8 cellular contexts compared by ENCODE assay signal in genomic region chr4:70927502-70928139, GRCh38. TPM values are rescaled to one million over a fixed set of nuclear protein-coding genes. Genes with fewer than 3 reads are reported as not detected.
DNase-seq lines count a peak whose midpoint lies in the region; ATAC-seq and TF ChIP-seq lines count a peak whose summit lies in the region.

No MANE protein-coding gene starts in this region.

- intact Hi-C loops in psoas muscle (cut with DNase I) (no loop called here), MCF 10A (cut with micrococcal nuclease) (no loop called here)

- peak overlapping the region; percentile 55 for H3K4me3 Mint-ChIP-seq in activated T-helper 17 cell treated with anti-CD3 and anti-CD28 coated beads, Interleukin-2, amount 50 U/mL, for 72 hours
- H3K4me3 Mint-ChIP-seq in MCF 10A (ENCODE audit: unreplicated experiment), result no peak overlapping the region

- no peaks in the 10 kb centered on the region for H3K9me3 Mint-ChIP-seq in activated T-helper 17 cell treated with anti-CD3 and anti-CD28 coated beads, Interleukin-2, amount 50 U/mL, for 72 hours
- no peaks in the 10 kb centered on the region for H3K9me3 Mint-ChIP-seq in MCF 10A (ENCODE audit: unreplicated experiment)

- H3K27ac ChIP-seq in psoas muscle (no peak overlapping the region), suprapubic skin (no peak overlapping the region)

- DNase-seq in Ammon's horn (ENCODE audit: low spot score), result peak; percentile 51
- DNase-seq in psoas muscle, result no peak
- no peak for DNase-seq in MCF 10A (ENCODE audit: unreplicated experiment)
- no peak for DNase-seq in HEK293T (ENCODE audit: extremely low spot score)
- DNase-seq in suprapubic skin (ENCODE audit: low spot score in 2 of 2), result no peak

- 80 to 88% (median 84%) methylated on average over 8 of the region's 8 CpGs for WGBS in psoas muscle, 3 donors
- 85% methylated on average over 8 of the region's 8 CpGs for WGBS in suprapubic skin

- H3K4me1 ChIP-seq in psoas muscle, result no peaks in the 10 kb centered on the region
- no peaks in the 10 kb centered on the region for H3K4me1 ChIP-seq in suprapubic skin

- no peak for TF ChIP-seq POLR2A in suprapubic skin (IDR thresholded peaks at IDR 0.05)

- H3K9me3 ChIP-seq in psoas muscle (no peaks in the 10 kb centered on the region), suprapubic skin (no peaks in the 10 kb centered on the region)

- no TSS peak for BruUV-seq in MCF 10A (replicated peaks; lab: Mats Ljungman, UMichigan)

- peak overlapping the region; percentile 70 for H3K27ac Mint-ChIP-seq in activated T-helper 17 cell treated with anti-CD3 and anti-CD28 coated beads, Interleukin-2, amount 50 U/mL, for 72 hours
- no peak overlapping the region for H3K27ac Mint-ChIP-seq in MCF 10A (ENCODE audit: low read depth, unreplicated experiment)

- H3K4me1 Mint-ChIP-seq in activated T-helper 17 cell treated with anti-CD3 and anti-CD28 coated beads, Interleukin-2, amount 50 U/mL, for 72 hours, result peaks cover 13% of the 10 kb centered on the region
- no peaks in the 10 kb centered on the region for H3K4me1 Mint-ChIP-seq in MCF 10A (ENCODE audit: insufficient read depth, unreplicated experiment)

- POLR2A ChIA-PET in MCF 10A (lab: Yijun Ruan, JAX) (no interaction called here), HEK293T (lab: Yijun Ruan, JAX) (interaction anchor here (0.6 kb wide), 1 partner anchor 88 kb away, joined by 3 read pairs; the partner anchor contains the start of gene GRSF1)

- H3K27me3 Mint-ChIP-seq in activated T-helper 17 cell treated with anti-CD3 and anti-CD28 coated beads, Interleukin-2, amount 50 U/mL, for 72 hours, result no peaks in the 10 kb centered on the region
- no peaks in the 10 kb centered on the region for H3K27me3 Mint-ChIP-seq in MCF 10A (ENCODE audit: insufficient read depth, unreplicated experiment)

- ATAC-seq in GM18907 (IDR thresholded peaks at IDR 0.05; ENCODE audit: unreplicated experiment), result peak; percentile 62
- ATAC-seq in HG03066 (IDR thresholded peaks at IDR 0.05; ENCODE audit: low read depth, unreplicated experiment), result peak; percentile 25
- peak; percentile 72 for ATAC-seq in activated T-helper 17 cell treated with anti-CD3 and anti-CD28 coated beads, Interleukin-2, amount 50 U/mL, for 72 hours (replicated peaks)
- ATAC-seq in psoas muscle, result no peak

- no peak overlapping the region for H3K4me3 ChIP-seq in psoas muscle
- H3K4me3 ChIP-seq in suprapubic skin, result no peak overlapping the region

- H3K27me3 ChIP-seq in psoas muscle (ENCODE audit: insufficient read depth in 3 of 3, low read length in 2 of 3) (no peaks in the 10 kb centered on the region), suprapubic skin (no peaks in the 10 kb centered on the region)

- no peaks in the 10 kb centered on the region for H3K36me3 ChIP-seq in psoas muscle (ENCODE audit: insufficient read depth in 1 of 2, low read depth in 1 of 2)
- peaks cover 5% of the 10 kb centered on the region for H3K36me3 ChIP-seq in suprapubic skin

- no peaks in the 10 kb centered on the region for H3K36me3 Mint-ChIP-seq in activated T-helper 17 cell treated with anti-CD3 and anti-CD28 coated beads, Interleukin-2, amount 50 U/mL, for 72 hours (ENCODE audit: low read depth)
- peaks cover 15% of the 10 kb centered on the region for H3K36me3 Mint-ChIP-seq in MCF 10A (ENCODE audit: insufficient read depth, unreplicated experiment)

- CTCF ChIA-PET in MCF 10A (lab: Yijun Ruan, JAX), result no interaction called here
- CTCF ChIA-PET in HEK293T (lab: Yijun Ruan, JAX), result interaction anchor here (0.6 kb wide), 1 partner anchor 108 kb away, joined by 3 read pairs; no protein-coding TSS in a partner anchor

- TF ChIP-seq EP300 in suprapubic skin (IDR thresholded peaks at IDR 0.05), result no peak

- no peak for TF ChIP-seq CTCF in psoas muscle (IDR thresholded peaks at IDR 0.05)
- TF ChIP-seq CTCF in MCF 10A (IDR thresholded peaks at IDR 0.05; ENCODE audit: unreplicated experiment), result no peak
- no peak for TF ChIP-seq CTCF in suprapubic skin (IDR thresholded peaks at IDR 0.05)

TF ChIP-seq in HEK293T, 16 proteins besides CTCF, POLR2A, EP300 and RAD21:
- no peak for TF ChIP-seq SP1 (IDR thresholded peaks at IDR 0.05)
- TF ChIP-seq BHLHE40 (IDR thresholded peaks at IDR 0.05; ENCODE audit: borderline replicate concordance), result no peak
- no peak for TF ChIP-seq FOXA1 (IDR thresholded peaks at IDR 0.05)

RNA-seq across cellular contexts. Expression of gene MOB1B, which starts 25.5 kb away (rescaled TPM):
- 10 to 100 TPM; 16.6 to 21.2 TPM for total RNA-seq in activated T-helper 17 cell treated with anti-CD3 and anti-CD28 coated beads, Interleukin-2, amount 50 U/mL, for 72 hours
- 10 to 100 TPM in 3 of 4 donors, 1 to 10 TPM in 1; 9.8 to 22.3 (median 12.8) TPM for total RNA-seq in psoas muscle
- polyA plus RNA-seq in psoas muscle, result 1 to 10 TPM; 2.8 to 5.7 (median 5.4) TPM
- total RNA-seq in MCF 10A (2022), result 16.1 and 19.9 TPM in 2 replicates
- total RNA-seq in suprapubic skin, result 10 to 100 TPM in 3 of 4 donors, 1 to 10 TPM in 1; 9.5 to 20.8 (median 15.0) TPM

Comparison
In these comparisons a context has a peak if more than half of its experiments do, and no peak if none do; other contexts are left out.
1. ATAC-seq: peak in GM18907 (single experiment), HG03066 (single experiment) and activated T-helper 17 cell treated with anti-CD3 and anti-CD28 coated beads, Interleukin-2, amount 50 U/mL, for 72 hours (single experiment); none in psoas muscle (0 of 4).